In the genomic region with DNA sequence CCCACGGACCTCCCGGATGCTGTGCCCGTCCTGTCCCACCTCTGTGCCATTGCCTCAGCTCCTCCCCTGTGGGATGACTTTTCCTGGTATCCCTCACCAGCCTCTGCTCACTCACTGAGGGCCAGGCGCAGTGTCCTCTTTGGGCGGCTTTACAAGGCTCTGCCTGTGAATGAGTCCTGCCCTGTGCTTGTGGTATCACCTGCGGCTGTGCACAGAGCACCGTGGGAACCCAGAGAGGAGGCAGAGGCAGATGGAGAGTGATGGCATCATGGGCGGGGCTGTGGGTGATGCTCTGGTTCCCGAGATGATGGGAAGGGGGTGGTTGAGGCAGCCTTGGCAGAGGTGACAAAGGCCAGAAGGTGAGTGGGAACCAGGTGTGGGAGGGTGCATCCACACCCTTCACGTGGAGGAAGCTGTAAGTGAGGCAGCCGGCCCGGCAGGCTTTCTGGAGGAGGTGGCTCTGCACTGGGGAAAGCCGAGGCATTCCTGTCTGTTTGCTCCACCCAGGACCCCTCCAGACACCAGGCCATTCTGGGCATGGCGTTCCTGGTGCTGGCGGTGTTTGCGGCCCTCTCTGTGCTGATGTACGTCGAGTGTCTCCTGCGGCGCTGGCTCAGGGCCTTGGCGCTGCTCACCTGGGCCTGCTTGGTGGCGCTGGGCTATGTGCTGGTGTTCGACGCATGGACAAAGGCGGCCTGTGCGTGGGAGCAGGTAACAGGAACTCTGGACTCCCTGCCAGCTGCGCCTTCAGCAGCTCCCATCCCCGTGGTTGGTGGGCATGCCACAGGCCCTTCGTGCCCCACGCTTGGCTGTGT, we compare ENCODE assay signal across 26 cellular contexts. TPM values are rescaled to one million over a fixed set of nuclear protein-coding genes. Genes with fewer than 3 reads are reported as not detected.
DNase-seq lines count a peak whose midpoint lies in the region; ATAC-seq and TF ChIP-seq lines count a peak whose summit lies in the region.
"Had no signal": no experiment of that assay in that cellular context is flagged by ENCODE, and none has a peak within 500 bp of the region (broad histone marks: within the 10 kb centered on the region; RNA-seq: fewer than 3 reads in every experiment).

No MANE protein-coding gene starts in this region.

- peaks cover 6% of the 10 kb centered on the region for H3K4me1 ChIP-seq in effector memory CD4-positive, alpha-beta T cell (ENCODE audit: control insufficient read depth, insufficient read depth, low read length, poor library complexity, severe bottlenecking)
- peaks cover 7% of the 10 kb centered on the region for H3K4me1 ChIP-seq in OCI-LY7 (ENCODE audit: insufficient read depth, low read length, poor library complexity, severe bottlenecking)
- H3K4me1 ChIP-seq: breast epithelium, colonic mucosa had no signal

- peaks cover 10% of the 10 kb centered on the region for H3K79me2 ChIP-seq in OCI-LY7 (ENCODE audit: insufficient read depth, low read depth, low read length)

- POLR2A ChIA-PET in OCI-LY7 (lab: Charles Lee) = interaction anchor here (1.3 kb wide), 1 partner anchor 15 kb away, joined by 8 read pairs; no protein-coding TSS in a partner anchor

- H3K4me2 ChIP-seq in OCI-LY7 (ENCODE audit: low read length) = no peak overlapping the region
- H3K4me2 ChIP-seq: BLaER1 treated with 17β-estradiol and CSF1 and Interleukin-3, amounts not matched to agents 10 nM and 100 nM; GM23338 had no signal

- no peak overlapping the region for H2AFZ ChIP-seq in OCI-LY7 (ENCODE audit: low read length)
- H2AFZ ChIP-seq: GM23338 had no signal

- no peaks in the 10 kb centered on the region for H4K20me1 ChIP-seq in OCI-LY7 (ENCODE audit: insufficient read depth, low read length)

- H3K9me2 ChIP-seq in OCI-LY7 (ENCODE audit: insufficient read depth, low read length) = no peaks in the 10 kb centered on the region

- no peak for ATAC-seq in stimulated activated effector memory CD8-positive, alpha-beta T cell treated with anti-CD3 and anti-CD28 coated beads, Interleukin-12 subunit alpha, Interleukin-12 subunit beta, amount 100 ng/mL, for 72 hours
- ATAC-seq: GM23338, lower lobe of right lung, mucosa of descending colon, PC-3, right lobe of liver had no signal

- H3K9me3 Mint-ChIP-seq in activated naive CD4-positive, alpha-beta T cell treated with anti-CD3 and anti-CD28 coated beads, Interleukin-2, amount 50 U/mL, for 24 hours = no peaks in the 10 kb centered on the region
- H3K9me3 Mint-ChIP-seq in stimulated activated effector memory CD8-positive, alpha-beta T cell treated with anti-CD3 and anti-CD28 coated beads, Interleukin-12 subunit alpha, Interleukin-12 subunit beta, amount 100 ng/mL, for 72 hours = no peaks in the 10 kb centered on the region

- CTCF ChIA-PET in OCI-LY7 (lab: Charles Lee; ENCODE audit: unreplicated experiment) = no interaction called here

- no TSS peak for BruUV-seq in OCI-LY7 (replicated peaks; lab: Mats Ljungman, UMichigan)

- intact Hi-C loops in OCI-LY7 (cut with micrococcal nuclease; ENCODE audit: unreplicated experiment) = no loop called here

- H3K27me3 Mint-ChIP-seq in activated naive CD4-positive, alpha-beta T cell treated with anti-CD3 and anti-CD28 coated beads, Interleukin-2, amount 50 U/mL, for 24 hours = no peaks in the 10 kb centered on the region

- DNase-seq in activated naive CD4-positive, alpha-beta T cell (lab: John Stamatoyannopoulos, UW) = no peak
- peak; percentile 65 for DNase-seq in NCI-H2171 treated with DMSO at 0.1 percent for 48 hours (lab: John Stamatoyannopoulos, UW)
- no peak for DNase-seq in effector memory CD4-positive, alpha-beta T cell
- no peak for DNase-seq in stimulated activated effector memory CD8-positive, alpha-beta T cell treated with anti-CD3 and anti-CD28 coated beads, Interleukin-12 subunit alpha, Interleukin-12 subunit beta, amount 100 ng/mL, for 72 hours (ENCODE audit: low spot score in 2 of 2)
- DNase-seq in OCI-LY7 (ENCODE audit: low spot score) = no peak
- DNase-seq in NCI-H2107 (lab: John Stamatoyannopoulos, UW) = no peak
- DNase-seq: activated CD4-positive, alpha-beta T cell treated with anti-CD3 and anti-CD28 coated beads, Interleukin-2, amount 50 U/mL, for 4 hours; activated gamma-delta T cell treated with Interleukin-2 at 50 U/mL for 16 hours; colonic mucosa; Kasumi-1; kidney glomerular epithelial cell; lower lobe of right lung; mucosa of descending colon; NCI-H1694; NCI-H524 treated with DMSO at 0.1 percent for 48 hours; PC-3; Right ventricle myocardium superior; stimulated activated CD4-positive, alpha-beta T cell treated with anti-CD3 and anti-CD28 coated beads, Interleukin-4, amount 100 ng/mL, for 1 hour; T-helper 9 cell had no signal

- no peak for TF ChIP-seq CTCF in OCI-LY7 (conservative IDR thresholded peaks at IDR 0.05; ENCODE audit: low read length)

- H3K27me3 ChIP-seq in effector memory CD4-positive, alpha-beta T cell (replicated peaks; ENCODE audit: control insufficient read depth, insufficient read depth, low read length, poor library complexity, severe bottlenecking) = no peaks in the 10 kb centered on the region
- H3K27me3 ChIP-seq: BLaER1 treated with 17β-estradiol and CSF1 and Interleukin-3, amounts not matched to agents 10 nM and 100 nM; breast epithelium; colonic mucosa; right lobe of liver; suprapubic skin had no signal

- H3K27ac Mint-ChIP-seq in activated naive CD4-positive, alpha-beta T cell treated with anti-CD3 and anti-CD28 coated beads, Interleukin-2, amount 50 U/mL, for 24 hours = peak overlapping the region; percentile 4
- peak overlapping the region; percentile 88 for H3K27ac Mint-ChIP-seq in stimulated activated effector memory CD8-positive, alpha-beta T cell treated with anti-CD3 and anti-CD28 coated beads, Interleukin-12 subunit alpha, Interleukin-12 subunit beta, amount 100 ng/mL, for 72 hours
- H3K27ac Mint-ChIP-seq: GM23338 had no signal

- H3K36me3 Mint-ChIP-seq in activated naive CD4-positive, alpha-beta T cell treated with anti-CD3 and anti-CD28 coated beads, Interleukin-2, amount 50 U/mL, for 24 hours = peaks cover 8% of the 10 kb centered on the region
- H3K36me3 Mint-ChIP-seq in stimulated activated effector memory CD8-positive, alpha-beta T cell treated with anti-CD3 and anti-CD28 coated beads, Interleukin-12 subunit alpha, Interleukin-12 subunit beta, amount 100 ng/mL, for 72 hours = peaks cover 75% of the 10 kb centered on the region

- peaks cover 23% of the 10 kb centered on the region for H3K4me1 Mint-ChIP-seq in activated naive CD4-positive, alpha-beta T cell treated with anti-CD3 and anti-CD28 coated beads, Interleukin-2, amount 50 U/mL, for 24 hours
- H3K4me1 Mint-ChIP-seq in stimulated activated effector memory CD8-positive, alpha-beta T cell treated with anti-CD3 and anti-CD28 coated beads, Interleukin-12 subunit alpha, Interleukin-12 subunit beta, amount 100 ng/mL, for 72 hours = peaks cover 27% of the 10 kb centered on the region
- H3K4me1 Mint-ChIP-seq: GM23338 had no signal

- H3K4me3 Mint-ChIP-seq in activated naive CD4-positive, alpha-beta T cell treated with anti-CD3 and anti-CD28 coated beads, Interleukin-2, amount 50 U/mL, for 24 hours = no peak overlapping the region
- H3K4me3 Mint-ChIP-seq in stimulated activated effector memory CD8-positive, alpha-beta T cell treated with anti-CD3 and anti-CD28 coated beads, Interleukin-12 subunit alpha, Interleukin-12 subunit beta, amount 100 ng/mL, for 72 hours = no peak overlapping the region
- H3K4me3 Mint-ChIP-seq: GM23338 had no signal

- peak overlapping the region; percentile 42 for H3K27ac ChIP-seq in effector memory CD4-positive, alpha-beta T cell (ENCODE audit: insufficient read depth, low read length, poor library complexity, severe bottlenecking)
- H3K27ac ChIP-seq in OCI-LY7 (ENCODE audit: low read depth, low read length, poor library complexity, severe bottlenecking) = no peak overlapping the region
- H3K27ac ChIP-seq: breast epithelium, colonic mucosa, lower lobe of right lung, right lobe of liver, suprapubic skin, VCaP had no signal

- no peak overlapping the region for H3K4me3 ChIP-seq in effector memory CD4-positive, alpha-beta T cell (ENCODE audit: insufficient read depth, low read depth, low read length, poor library complexity, severe bottlenecking)
- no peak overlapping the region for H3K4me3 ChIP-seq in OCI-LY7 (ENCODE audit: low read depth, low read length, poor library complexity, severe bottlenecking)
- H3K4me3 ChIP-seq: BLaER1 treated with 17β-estradiol and CSF1 and Interleukin-3, amounts not matched to agents 10 nM and 100 nM; breast epithelium; colonic mucosa; GM23338; lower lobe of right lung; mucosa of descending colon; right lobe of liver; suprapubic skin had no signal

- peaks cover 84% of the 10 kb centered on the region for H3K36me3 ChIP-seq in effector memory CD4-positive, alpha-beta T cell (ENCODE audit: control insufficient read depth, insufficient read depth, low read length)
- peaks cover 82% of the 10 kb centered on the region for H3K36me3 ChIP-seq in OCI-LY7 (ENCODE audit: insufficient read depth, low read length)
- H3K36me3 ChIP-seq: breast epithelium, colonic mucosa, right lobe of liver had no signal

- no peaks in the 10 kb centered on the region for H3K9me3 ChIP-seq in effector memory CD4-positive, alpha-beta T cell (ENCODE audit: control insufficient read depth, low read length)
- H3K9me3 ChIP-seq in OCI-LY7 (ENCODE audit: low read length) = no peaks in the 10 kb centered on the region
- H3K9me3 ChIP-seq: breast epithelium, colonic mucosa, mucosa of descending colon, right lobe of liver, suprapubic skin had no signal

RNA-seq across cellular contexts. Expression of a gene that starts 23.8 kb away (rescaled TPM):
- 36.9 and 49.9 TPM in 2 replicates for total RNA-seq in OCI-LY7 (2014; rRNA removed; shearing (Covaris generic))
- 62.0 and 77.7 TPM in 2 replicates for total RNA-seq in OCI-LY7 (2022)
